In the genomic region with DNA sequence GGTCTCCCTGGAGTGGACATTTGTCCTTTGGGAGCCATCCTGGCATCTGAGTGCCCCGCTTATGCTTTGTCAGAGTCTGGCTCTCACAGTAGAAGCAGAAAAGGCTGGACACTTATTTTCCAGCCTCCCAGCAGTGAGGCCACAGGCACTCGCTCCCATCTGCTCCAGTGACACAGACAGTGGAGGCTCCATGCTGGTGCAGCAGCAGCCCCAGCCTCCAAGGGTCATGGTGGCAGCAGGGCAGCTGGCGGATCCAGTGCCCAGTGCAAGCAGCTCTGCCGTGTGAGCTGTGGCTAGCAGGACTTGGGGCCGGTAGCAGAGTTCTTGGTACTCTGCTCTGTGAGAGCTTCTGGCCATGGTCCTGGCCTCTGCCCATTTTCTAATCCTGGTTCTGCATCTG, we compare ENCODE assay signal across 14 cellular contexts.
"Had no signal": no experiment of that assay in that cellular context is flagged by ENCODE, and none has a peak within 500 bp of the region (broad histone marks: within the 10 kb centered on the region; RNA-seq: fewer than 3 reads in every experiment).

No MANE protein-coding gene starts in this region.

- H3K4me1 ChIP-seq: foreskin keratinocyte, right atrium auricular region, tibial artery had no signal

- H3K27ac ChIP-seq: foreskin keratinocyte, right atrium auricular region, SK-N-MC, tibial artery had no signal

- ATAC-seq: activated CD4-positive, CD25-positive, alpha-beta regulatory T cell treated with anti-CD3 and anti-CD28 coated beads, Interleukin-2, amount 50 U/mL, for 24 hours; activated T-helper 17 cell treated with anti-CD3 and anti-CD28 coated beads, Interleukin-2, amount 50 U/mL, for 72 hours; foreskin keratinocyte; mucosa of descending colon had no signal

- H3K36me3 ChIP-seq: right atrium auricular region, tibial artery had no signal

- H3K9me3 ChIP-seq: mucosa of descending colon, right atrium auricular region, tibial artery had no signal

- H3K4me3 ChIP-seq: mucosa of descending colon, right atrium auricular region, SK-N-MC, tibial artery had no signal

- DNase-seq: activated CD4-positive, alpha-beta memory T cell treated with anti-CD3 and anti-CD28 coated beads, Interleukin-2, amount 10 ng/mL, durations not matched to agents 7 days and 5 days; activated CD4-positive, alpha-beta T cell treated with anti-CD3 and anti-CD28 coated beads, Interleukin-2, amount 10 ng/mL, durations not matched to agents 24 days and 14 days; activated T-cell treated with anti-CD3 and anti-CD28 coated beads, Interleukin-2, amount 50 U/mL, for 24 hours; effector CD8-positive, alpha-beta T cell; foreskin keratinocyte; hypothalamus; mucosa of descending colon; naive B cell; stimulated activated CD4-positive, alpha-beta T cell treated with anti-CD3 and anti-CD28 coated beads, Interleukin-12 subunit alpha, Interleukin-12 subunit beta, amount 100 ng/mL, for 4 hours; tibial artery had no signal

- H3K27me3 ChIP-seq: right atrium auricular region, tibial artery had no signal
